In genomic region chr9:6218099-6218502, GRCh38 we compare ENCODE assay signal across 12 cellular contexts. TPM values are rescaled to one million over a fixed set of nuclear protein-coding genes. Genes with fewer than 3 reads are reported as not detected.
DNase-seq lines count a peak whose midpoint lies in the region; ATAC-seq, FAIRE-seq and TF ChIP-seq lines count a peak whose summit lies in the region.
"Had no signal": no experiment of that assay in that cellular context is flagged by ENCODE, and none has a peak within 500 bp of the region (broad histone marks: within the 10 kb centered on the region; RNA-seq: fewer than 3 reads in every experiment).

No MANE protein-coding gene starts in this region.

- H3K9me3 ChIP-seq in lower lobe of right lung: no peaks in the 10 kb centered on the region

- DNase-seq in lower lobe of right lung: no peak
- DNase-seq in stromal cell of bone marrow (ENCODE audit: low read depth): peak; percentile 45
- no peak for DNase-seq in activated CD8-positive, alpha-beta memory T cell treated with anti-CD3 and anti-CD28 coated beads for 24 hours
- DNase-seq in DMS 273 (lab: John Stamatoyannopoulos, UW; ENCODE audit: unreplicated experiment): no peak
- DNase-seq: erythroblast; stimulated activated CD8-positive, alpha-beta memory T cell treated with anti-CD3 and anti-CD28 coated beads, Interleukin-4, amount 100 ng/mL, for 48 hours had no signal

- no peaks in the 10 kb centered on the region for H3K36me3 ChIP-seq in lower lobe of right lung

- peak; percentile 37 to 75 for ATAC-seq in lower lobe of right lung
- no peak for ATAC-seq in HG03025 (IDR thresholded peaks at IDR 0.05; ENCODE audit: low FRiP score, unreplicated experiment)
- no peak for ATAC-seq in GM21515 (IDR thresholded peaks at IDR 0.05; ENCODE audit: unreplicated experiment)

- FAIRE-seq in endometrium (lab: Jason Lieb, UNC): peak; percentile 85

- TF ChIP-seq RAD21 in Ishikawa (IDR thresholded peaks at IDR 0.05; ENCODE audit: low read depth): no peak

- H3K27me3 ChIP-seq in lower lobe of right lung (ENCODE audit: low read depth): no peaks in the 10 kb centered on the region

- peak overlapping the region; percentile 42 for H3K27ac ChIP-seq in lower lobe of right lung

- TF ChIP-seq CTCF in lower lobe of right lung (IDR thresholded peaks at IDR 0.05): no peak

- intact Hi-C loops in lower lobe of right lung (cut with DNase I): no loop called here

- peak overlapping the region; percentile 45 for H3K4me3 ChIP-seq in lower lobe of right lung

- TF ChIP-seq EP300 in Ishikawa (IDR thresholded peaks at IDR 0.05; ENCODE audit: borderline replicate concordance): no peak

- peaks cover 26% of the 10 kb centered on the region for H3K4me1 ChIP-seq in lower lobe of right lung

TF ChIP-seq in Ishikawa, 13 proteins besides CTCF, POLR2A, EP300 and RAD21:
- TF ChIP-seq TAF1 (IDR thresholded peaks at IDR 0.05; ENCODE audit: low read depth) (no peak), TEAD4 (IDR thresholded peaks at IDR 0.05) (peak; percentile 14; the same call in 1 of the 2 replicates), REST (IDR thresholded peaks at IDR 0.05; ENCODE audit: low read depth) (no peak), NFIC (IDR thresholded peaks at IDR 0.05) (0 out of 2 replicates have a peak, but pooled peaks have one; percentile 15), ZBTB7A (IDR thresholded peaks at IDR 0.05; ENCODE audit: low read depth) (no peak), CREB1 (IDR thresholded peaks at IDR 0.05; ENCODE audit: low read depth) (no peak), EGR1 (IDR thresholded peaks at IDR 0.05) (no peak), CEBPB (IDR thresholded peaks at IDR 0.05) (peak; percentile 81)

RNA-seq across cellular contexts. Expression of gene IL33, which starts 2.5 kb away (rescaled TPM):
- total RNA-seq in lower lobe of right lung: 47.8 TPM
- total RNA-seq: activated T-helper 1 cell treated with anti-CD3 and anti-CD28 coated beads, Interleukin-12 subunit alpha, Interleukin-12 subunit beta, Interleukin-2, Interleukin-4 antibody, amounts not matched to agents 30 ng/mL and 10 ng/mL and 1 ng/mL, durations not matched to agents 14 hours and 24 hours and 36 hours; NCI-H460 had no signal

Comparison
In these comparisons a context has a peak if more than half of its experiments do, and no peak if none do; other contexts are left out.
1. ATAC-seq: peak in lower lobe of right lung (2 of 2); none in HG03025 (single experiment) and GM21515 (single experiment).